Comparison of ENCODE assay signal across 7 cellular contexts in the genomic region with DNA sequence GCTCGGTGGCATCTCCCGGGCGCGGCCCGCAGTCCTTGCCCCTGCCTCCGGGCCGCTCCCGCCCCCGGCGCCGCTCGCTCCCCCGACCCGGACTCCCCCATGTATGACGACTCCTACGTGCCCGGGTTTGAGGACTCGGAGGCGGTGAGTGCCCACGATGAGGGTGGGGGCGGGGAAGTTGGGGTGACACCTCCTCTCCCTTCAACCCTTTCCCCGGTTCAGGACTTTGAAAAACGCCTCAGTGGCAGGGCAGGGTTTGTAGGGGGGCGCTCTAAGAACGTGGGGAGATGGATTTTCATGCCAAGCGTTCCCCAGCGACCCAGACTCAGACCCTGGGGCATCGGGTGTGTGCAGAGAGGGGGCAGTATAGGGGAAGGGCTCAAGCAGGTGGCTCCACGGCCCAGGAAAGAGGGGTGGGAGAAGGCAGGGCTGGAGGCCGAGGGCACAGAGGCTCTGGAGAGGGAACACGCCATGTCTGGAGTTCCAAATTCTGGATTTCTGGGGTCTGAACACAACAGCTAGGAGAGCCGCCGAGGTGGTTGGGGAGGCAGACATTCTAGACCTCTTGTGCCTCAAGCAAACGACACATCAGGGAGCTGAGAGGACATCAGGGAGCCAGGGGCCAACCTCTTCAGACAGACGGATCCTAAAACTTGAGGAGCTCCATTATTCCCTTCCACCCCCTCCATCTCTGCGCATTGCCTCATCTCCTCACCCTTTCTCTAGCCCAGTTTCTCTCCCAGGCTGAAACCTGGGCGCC. TPM values are rescaled to one million over a fixed set of nuclear protein-coding genes. Genes with fewer than 3 reads are reported as not detected.
DNase-seq lines count a peak whose midpoint lies in the region; TF ChIP-seq lines count a peak whose summit lies in the region.

No MANE protein-coding gene starts in this region.

- H3K27me3 ChIP-seq in OCI-LY3 (ENCODE audit: low read depth, low read length) (peaks cover 27% of the 10 kb centered on the region), mammary epithelial cell (ENCODE audit: insufficient read depth, low read length) (no peaks in the 10 kb centered on the region), muscle layer of duodenum (ENCODE audit: low read depth, low read length) (no peaks in the 10 kb centered on the region), uterus (no peaks in the 10 kb centered on the region)

- peak; percentile 37 for TF ChIP-seq CTCF in GM10248 (IDR thresholded peaks at IDR 0.05; ENCODE audit: control extremely low read depth, extremely low read depth, low read depth, missing control alignments)
- peak; percentile 55 for TF ChIP-seq CTCF in OCI-LY3 (IDR thresholded peaks at IDR 0.05; ENCODE audit: low read depth, low read length)
- TF ChIP-seq CTCF in mammary epithelial cell (conservative IDR thresholded peaks at IDR 0.05 in 1 of 2, IDR thresholded peaks at IDR 0.05 in 1 of 2; ENCODE audit: extremely low read depth in 1 of 2, insufficient read depth in 1 of 2, low read depth in 1 of 2, low read length in 2 of 2), result peak in 1 of 2 donors; percentile 7
- TF ChIP-seq CTCF in uterus (IDR thresholded peaks at IDR 0.05), result peak in 1 of 4 experiments; percentile 32

- H3K4me2 ChIP-seq in OCI-LY3 (ENCODE audit: low read length), result peak overlapping the region; percentile 77
- H3K4me2 ChIP-seq in mammary epithelial cell (ENCODE audit: insufficient read depth, low read depth, low read length), result peak overlapping the region; percentile 99

- 0 out of 2 replicates have a peak overlapping the region, but pooled peaks have one; percentile 23 for H2AFZ ChIP-seq in OCI-LY3 (ENCODE audit: low read depth, low read length)
- peak overlapping the region; percentile 62 for H2AFZ ChIP-seq in mammary epithelial cell (ENCODE audit: low read depth, low read length)

- intact Hi-C loops in mammary epithelial cell (cut with micrococcal nuclease), result no loop called here
- intact Hi-C loops in uterus (cut with DNase I; ENCODE audit: low total_unique reads), result no loop called here

- H4K20me1 ChIP-seq in OCI-LY3 (ENCODE audit: insufficient read depth, low read length), result no peaks in the 10 kb centered on the region
- no peaks in the 10 kb centered on the region for H4K20me1 ChIP-seq in mammary epithelial cell (ENCODE audit: insufficient read depth, low read length)

- in situ Hi-C loops in mammary epithelial cell (cut with MboI; ENCODE audit: low sequenced_read_pairs in 2 of 2), result no loop called here

- H3K9ac ChIP-seq in OCI-LY3 (ENCODE audit: low read length) (peak overlapping the region; percentile 62), mammary epithelial cell (ENCODE audit: insufficient read depth, low read length) (no peak overlapping the region)

- TF ChIP-seq POLR2A in uterus (IDR thresholded peaks at IDR 0.05), result no peak

- WGBS in mammary epithelial cell (ENCODE audit: low coverage, missing lambda C conversion rate), result 67% methylated on average over 11 of the region's 37 CpGs

- peaks cover 19% of the 10 kb centered on the region for H3K4me1 ChIP-seq in OCI-LY3 (ENCODE audit: low read length)
- H3K4me1 ChIP-seq in mammary epithelial cell (ENCODE audit: insufficient read depth, low read length), result peaks cover 17% of the 10 kb centered on the region
- peaks cover 10 to 16% of the 10 kb centered on the region in 2 donors for H3K4me1 ChIP-seq in muscle layer of duodenum (ENCODE audit: control insufficient read depth in 1 of 2, insufficient read depth in 2 of 2, low read length in 2 of 2)
- peaks cover 0 to 7% of the 10 kb centered on the region in 2 donors for H3K4me1 ChIP-seq in uterus

- POLR2A ChIA-PET in GM10248 (lab: Yijun Ruan, JAX), result no interaction called here

- DNase-seq in GM10248 (ENCODE audit: extremely low spot score), result no peak
- DNase-seq in mammary epithelial cell, result no peak
- DNase-seq in uterus, result peak; percentile 43 to 52
- DNase-seq in SW480 (ENCODE audit: low spot score), result no peak
- no peak for DNase-seq in NCI-H1105 treated with DMSO at 0.1 percent for 48 hours (lab: John Stamatoyannopoulos, UW)

- H3K27ac ChIP-seq in OCI-LY3 (ENCODE audit: low read length), result no peak overlapping the region
- no peak overlapping the region for H3K27ac ChIP-seq in mammary epithelial cell (ENCODE audit: insufficient read depth, low read depth, low read length)
- H3K27ac ChIP-seq in muscle layer of duodenum (ENCODE audit: low read length), result no peak overlapping the region
- H3K27ac ChIP-seq in uterus, result peak overlapping the region; percentile 78 to 84

- CTCF ChIA-PET in GM10248 (lab: Yijun Ruan, JAX), result interaction anchor here (0.6 to 1.4 kb wide), 13 partner anchors 9 to 169 kb away, joined by 3 to 9 read pairs (median 4); a partner anchor contains a TSS
- CTCF ChIA-PET in mammary epithelial cell (lab: Charles Lee; ENCODE audit: low non-redundant PET), result no interaction called here

- no TSS peak for BruUV-seq in mammary epithelial cell (replicated peaks; lab: Mats Ljungman, UMichigan)

- H3K79me2 ChIP-seq in OCI-LY3 (ENCODE audit: low read length) (no peaks in the 10 kb centered on the region), mammary epithelial cell (ENCODE audit: insufficient read depth, low read length) (peaks cover 3% of the 10 kb centered on the region)

- H3K36me3 ChIP-seq in OCI-LY3 (replicated peaks; ENCODE audit: low read depth, low read length), result no peaks in the 10 kb centered on the region
- H3K36me3 ChIP-seq in mammary epithelial cell (ENCODE audit: insufficient read depth, low read length), result no peaks in the 10 kb centered on the region
- H3K36me3 ChIP-seq in muscle layer of duodenum (ENCODE audit: control insufficient read depth in 1 of 2, insufficient read depth in 2 of 2, low read length in 2 of 2), result peaks cover 0 to 7% of the 10 kb centered on the region in 2 donors
- no peaks in the 10 kb centered on the region for H3K36me3 ChIP-seq in uterus

- dilution Hi-C loops in mammary epithelial cell (cut with HindIII; ENCODE audit: low sequenced_read_pairs), result no loop called here

- H3K4me3 ChIP-seq in OCI-LY3 (ENCODE audit: low read length) (peak overlapping the region; percentile 91), mammary epithelial cell (replicated peaks in 1 of 3; ENCODE audit: insufficient read depth in 1 of 3, low read depth in 2 of 3, low read length in 3 of 3) (peak overlapping the region; percentile 26 to 78 (median 71)), muscle layer of duodenum (ENCODE audit: low read depth in 1 of 2, low read length in 2 of 2) (peak overlapping the region; percentile 26 to 76), uterus (peak overlapping the region; percentile 62 to 74)

- H3K9me3 ChIP-seq in OCI-LY3 (ENCODE audit: insufficient read depth, low read length), result no peaks in the 10 kb centered on the region
- no peaks in the 10 kb centered on the region for H3K9me3 ChIP-seq in mammary epithelial cell (replicated peaks; ENCODE audit: insufficient read depth, low read length)
- no peaks in the 10 kb centered on the region for H3K9me3 ChIP-seq in muscle layer of duodenum (ENCODE audit: control insufficient read depth in 1 of 2, low read length in 2 of 2)
- H3K9me3 ChIP-seq in uterus, result no peaks in the 10 kb centered on the region

RNA-seq across cellular contexts. Expression of a gene that starts 0.7 kb away (rescaled TPM):
- 10 to 100 TPM in 1 of 2 donors, 1 to 10 TPM in 1; 8.7 to 31.1 TPM for total RNA-seq in mammary epithelial cell
- polyA plus RNA-seq in mammary epithelial cell, result 16.7 TPM
- 11.6 TPM for polyA minus RNA-seq in mammary epithelial cell
- 10 to 100 TPM in 2 of 4 donors, 1 to 10 TPM in 2; 5.9 to 62.2 (median 22.7) TPM for total RNA-seq in uterus

RNA-seq across cellular contexts. Expression of a gene that starts 30.1 kb away (rescaled TPM):
- total RNA-seq in mammary epithelial cell (10 to 100 TPM; 30.5 to 42.2 TPM), uterus (10 to 100 TPM; 10.6 to 75.8 (median 55.0) TPM)
- polyA plus RNA-seq in mammary epithelial cell, result 12.9 TPM
- 33.6 TPM for polyA minus RNA-seq in mammary epithelial cell

RNA-seq across cellular contexts. Expression of a gene that starts 33.0 kb away (rescaled TPM):
- total RNA-seq in mammary epithelial cell (10 to 100 TPM; 28.2 to 71.9 TPM), uterus (100 to 1,000 TPM in 1 of 4 donors, 10 to 100 TPM in 3; 43.8 to 238 (median 81.8) TPM)
- 53.4 TPM for polyA plus RNA-seq in mammary epithelial cell
- 137 TPM for polyA minus RNA-seq in mammary epithelial cell

RNA-seq across cellular contexts. Expression of a gene that starts 46.7 kb away (rescaled TPM):
- total RNA-seq in mammary epithelial cell, result under 1 TPM; 0.17 to 0.68 TPM
- polyA plus RNA-seq in mammary epithelial cell, result 0.37 TPM
- polyA minus RNA-seq in mammary epithelial cell, result not detected
- 10 to 100 TPM in 1 of 4 donors, under 1 TPM in 1, not detected in 2; 0.88 to 22.1 TPM for total RNA-seq in uterus

Comparison
In these comparisons a context has a peak if more than half of its experiments do, and no peak if none do; other contexts are left out.
1. DNase-seq: peak in uterus (2 of 2); none in GM10248 (single experiment), mammary epithelial cell (single experiment), SW480 (single experiment) and NCI-H1105 treated with DMSO at 0.1 percent for 48 hours (single experiment).
2. H3K27ac ChIP-seq: peak in uterus (2 of 2); none in OCI-LY3 (single experiment), mammary epithelial cell (single experiment) and muscle layer of duodenum (single experiment).
3. Peak in every context shown above with its lines, with median percentiles within 50 percentile points of each other: H3K4me3 ChIP-seq.